In genomic region chr2:134459706-134460406, GRCh38 we compare ENCODE assay signal across 14 cellular contexts.
A peak's percentile ranks its signal among the peaks of the same experiment; 100 is the strongest.
DNase-seq lines count a peak whose midpoint lies in the region; ATAC-seq and TF ChIP-seq lines count a peak whose summit lies in the region.
"Had no signal": no experiment of that assay in that cellular context is flagged by ENCODE, and none has a peak within 500 bp of the region (broad histone marks: within the 10 kb centered on the region; RNA-seq: fewer than 3 reads in every experiment).

No MANE protein-coding gene starts in this region.

- peak; percentile 25 for DNase-seq in SK-N-SH
- DNase-seq in IMR-90: no peak
- no peak for DNase-seq in prostate gland (ENCODE audit: low spot score)
- no peak for DNase-seq in HAP-1 (ENCODE audit: low spot score in 2 of 2)
- DNase-seq: KG1 had no signal

- H3K27me3 Mint-ChIP-seq in stimulated activated memory B cell treated with anti-CD40 and anti-IgM and Interleukin-4, amounts not matched to agents 10 μg/mL and 1 μg/mL and 100 μg/mL, for 72 hours: no peaks in the 10 kb centered on the region
- H3K27me3 Mint-ChIP-seq: B cell had no signal

- no peak overlapping the region for H2BK20ac ChIP-seq in IMR-90 (ENCODE audit: low read depth, low read length)

- H3K18ac ChIP-seq in IMR-90 (ENCODE audit: low read depth, low read length): no peak overlapping the region

- H3K14ac ChIP-seq in IMR-90 (replicated peaks; ENCODE audit: low read depth, low read length): no peak overlapping the region

- H3K9me3 ChIP-seq in SK-N-SH: no peaks in the 10 kb centered on the region
- no peaks in the 10 kb centered on the region for H3K9me3 ChIP-seq in IMR-90 (ENCODE audit: control insufficient read depth, insufficient read depth, low read length)
- no peaks in the 10 kb centered on the region for H3K9me3 ChIP-seq in iPS-15b (ENCODE audit: control insufficient read depth, insufficient read depth, low read length)
- H3K9me3 ChIP-seq in prostate gland: no peaks in the 10 kb centered on the region
- no peaks in the 10 kb centered on the region for H3K9me3 ChIP-seq in HAP-1
- H3K9me3 ChIP-seq: SJSA1 had no signal

- peaks cover 24% of the 10 kb centered on the region for H3K4me1 Mint-ChIP-seq in stimulated activated memory B cell treated with anti-CD40 and anti-IgM and Interleukin-4, amounts not matched to agents 10 μg/mL and 1 μg/mL and 100 μg/mL, for 72 hours
- H3K4me1 Mint-ChIP-seq: CD4-positive, CD25-positive, alpha-beta regulatory T cell had no signal

- WGBS in SK-N-SH (ENCODE audit: low lambda C conversion rate): 69% methylated on average over 8 of the region's 11 CpGs
- WGBS in IMR-90 (ENCODE audit: extremely low coverage in 2 of 2, insufficient read length in 1 of 2), 2 experiments: 100% methylated on average over 4 of the region's 11 CpGs; no CpG with 5 or more reads in 1 of the 2 experiments
- WGBS in prostate gland: 90% methylated on average over 11 of the region's 11 CpGs

- H3K23ac ChIP-seq in IMR-90 (ENCODE audit: low read depth, low read length): no peak overlapping the region

- H3K27me3 ChIP-seq in SK-N-SH (ENCODE audit: insufficient read depth) (no peaks in the 10 kb centered on the region), IMR-90 (ENCODE audit: control insufficient read depth, insufficient read depth, low read length) (peaks cover 11% of the 10 kb centered on the region; the same call in 1 of the 2 replicates), iPS-15b (ENCODE audit: control insufficient read depth, insufficient read depth, low read length) (no peaks in the 10 kb centered on the region), prostate gland (replicated peaks; ENCODE audit: insufficient read depth) (no peaks in the 10 kb centered on the region), HAP-1 (ENCODE audit: low read depth) (no peaks in the 10 kb centered on the region)
- H3K27me3 ChIP-seq: SJSA1 had no signal

- no peak for ATAC-seq in SK-N-SH treated with all-trans-retinoic acid at 6 μM for 48 hours
- ATAC-seq in IMR-90 (ENCODE audit: low read depth): peak; percentile 4
- ATAC-seq in stimulated activated memory B cell treated with anti-CD40 and anti-IgM and Interleukin-4, amounts not matched to agents 10 μg/mL and 1 μg/mL and 100 μg/mL, for 72 hours: no peak
- no peak for ATAC-seq in GM21447 (IDR thresholded peaks at IDR 0.05; ENCODE audit: unreplicated experiment)

- no peak overlapping the region for H4K5ac ChIP-seq in IMR-90 (ENCODE audit: low read depth, low read length)

- H2AK5ac ChIP-seq in IMR-90 (ENCODE audit: low read depth, low read length): no peak overlapping the region

- no peak overlapping the region for H2AK9ac ChIP-seq in IMR-90 (replicated peaks; ENCODE audit: low read depth, low read length, poor library complexity)

- H3K27ac ChIP-seq in SK-N-SH (ENCODE audit: low read depth in 2 of 2, low read length in 1 of 2) (no peak overlapping the region), IMR-90 (ENCODE audit: insufficient read depth, low read length) (no peak overlapping the region), prostate gland (no peak overlapping the region)
- H3K27ac ChIP-seq: 22Rv1, RWPE1, SJSA1 had no signal

- POLR2A ChIA-PET in SK-N-SH (lab: Yijun Ruan, JAX): interaction anchor here (0.9 to 1.1 kb wide), 3 partner anchors 9 to 458 kb away, joined by 3 read pairs; partner anchors contain the start of gene CCNT2
- POLR2A ChIA-PET in IMR-90 (lab: Charles Lee; ENCODE audit: unreplicated experiment): no interaction called here

- H3K9me2 ChIP-seq in SK-N-SH: no peaks in the 10 kb centered on the region

- H3K4ac ChIP-seq in IMR-90 (ENCODE audit: low read depth, low read length): no peak overlapping the region

- CTCF ChIA-PET in SK-N-SH (lab: Yijun Ruan, JAX) (interaction anchor here (0.6 to 5.5 kb wide), 37 partner anchors 9 to 616 kb away, joined by 3 to 50 read pairs (median 5); no protein-coding TSS in a partner anchor), IMR-90 (lab: Yijun Ruan, JAX) (interaction anchor here (1.0 kb wide), 1 partner anchor 438 kb away, joined by 3 read pairs; no protein-coding TSS in a partner anchor)

- no peak overlapping the region for H4K8ac ChIP-seq in IMR-90 (ENCODE audit: low read depth in 2 of 2, low read length in 2 of 2)

- H4K91ac ChIP-seq in IMR-90 (ENCODE audit: insufficient read depth, low read depth, low read length): no peak overlapping the region

- TF ChIP-seq CTCF in SK-N-SH (IDR thresholded peaks at IDR 0.05) (no peak), IMR-90 (conservative IDR thresholded peaks at IDR 0.05; ENCODE audit: low read depth, low read length) (no peak), prostate gland (IDR thresholded peaks at IDR 0.05) (no peak)

- H2BK15ac ChIP-seq in IMR-90 (ENCODE audit: low read depth, low read length): no peak overlapping the region

- no peak overlapping the region for H3K4me2 ChIP-seq in SK-N-SH
- no peak overlapping the region for H3K4me2 ChIP-seq in IMR-90 (ENCODE audit: low read depth, low read length)

- no peaks in the 10 kb centered on the region for H3K79me2 ChIP-seq in SK-N-SH (ENCODE audit: insufficient read depth)

- H3K79me1 ChIP-seq in IMR-90 (ENCODE audit: low read depth in 1 of 2, low read length in 2 of 2): no peaks in the 10 kb centered on the region

- BruUV-seq in IMR-90 (replicated peaks; lab: Mats Ljungman, UMichigan): no TSS peak

- H4K20me1 ChIP-seq in SK-N-SH (ENCODE audit: insufficient read depth) (no peaks in the 10 kb centered on the region), IMR-90 (ENCODE audit: insufficient read depth, low read length) (no peaks in the 10 kb centered on the region)

- H2BK5ac ChIP-seq in IMR-90 (ENCODE audit: low read depth, low read length, poor library complexity, severe bottlenecking): no peak overlapping the region

- no peak for TF ChIP-seq POLR2A in IMR-90 (IDR thresholded peaks at IDR 0.05; ENCODE audit: low read depth, low read length)
- TF ChIP-seq POLR2A in prostate gland (IDR thresholded peaks at IDR 0.05): no peak

- H3K9me1 ChIP-seq in IMR-90 (ENCODE audit: insufficient read depth, low read length): no peaks in the 10 kb centered on the region

- H2AFZ ChIP-seq in SK-N-SH (ENCODE audit: low read depth): no peak overlapping the region
- H2AFZ ChIP-seq in IMR-90 (replicated peaks; ENCODE audit: low read length, poor library complexity): no peak overlapping the region

- H3F3A ChIP-seq in SK-N-SH (replicated peaks; ENCODE audit: insufficient read depth): no peaks in the 10 kb centered on the region

- no peak overlapping the region for H2BK120ac ChIP-seq in IMR-90 (ENCODE audit: low read depth, low read length)

- no peak overlapping the region for H3K56ac ChIP-seq in IMR-90 (ENCODE audit: extremely low read depth, insufficient read depth, low read length)

- H3K4me3 ChIP-seq in SK-N-SH (ENCODE audit: low read depth in 2 of 2, low read length in 1 of 2): no peak overlapping the region
- H3K4me3 ChIP-seq in IMR-90 (ENCODE audit: insufficient read depth, low read depth, low read length): no peak overlapping the region
- no peak overlapping the region for H3K4me3 ChIP-seq in iPS-15b (ENCODE audit: low read depth, low read length)
- no peak overlapping the region for H3K4me3 ChIP-seq in prostate gland
- H3K4me3 ChIP-seq in HAP-1: no peak overlapping the region
- H3K4me3 ChIP-seq: SJSA1 had no signal

- no peaks in the 10 kb centered on the region for H3K9me3 Mint-ChIP-seq in stimulated activated memory B cell treated with anti-CD40 and anti-IgM and Interleukin-4, amounts not matched to agents 10 μg/mL and 1 μg/mL and 100 μg/mL, for 72 hours

- H3K4me1 ChIP-seq in SK-N-SH (ENCODE audit: control insufficient read depth in 1 of 2, insufficient read depth in 2 of 2, low read depth in 1 of 2, low read length in 1 of 2) (peaks cover 0 to 14% of the 10 kb centered on the region in 2 experiments; a peak in 1 of 4 replicates), IMR-90 (ENCODE audit: control insufficient read depth, insufficient read depth, low read length) (no peaks in the 10 kb centered on the region), iPS-15b (ENCODE audit: control insufficient read depth, insufficient read depth, low read length) (no peaks in the 10 kb centered on the region), prostate gland (replicated peaks) (no peaks in the 10 kb centered on the region), HAP-1 (no peaks in the 10 kb centered on the region)
- H3K4me1 ChIP-seq: SJSA1 had no signal

- TF ChIP-seq RAD21 in SK-N-SH (IDR thresholded peaks at IDR 0.05; ENCODE audit: low read length) (no peak), IMR-90 (IDR thresholded peaks at IDR 0.05; ENCODE audit: low read length) (no peak)

- H3K36me3 Mint-ChIP-seq in stimulated activated memory B cell treated with anti-CD40 and anti-IgM and Interleukin-4, amounts not matched to agents 10 μg/mL and 1 μg/mL and 100 μg/mL, for 72 hours: peaks cover 17% of the 10 kb centered on the region

- peak overlapping the region; percentile 23 for H3K27ac Mint-ChIP-seq in stimulated activated memory B cell treated with anti-CD40 and anti-IgM and Interleukin-4, amounts not matched to agents 10 μg/mL and 1 μg/mL and 100 μg/mL, for 72 hours
- H3K27ac Mint-ChIP-seq: CD4-positive, CD25-positive, alpha-beta regulatory T cell had no signal

- intact Hi-C loops in IMR-90 (cut with micrococcal nuclease) (loop anchor here (1.0 kb wide), 1 partner anchor 438 kb away; no protein-coding TSS in a partner anchor), prostate gland (cut with DNase I) (loop anchor here (10.0 kb wide), 1 partner anchor 435 kb away; no protein-coding TSS in a partner anchor)

- in situ Hi-C loops in IMR-90 (cut with MboI; ENCODE audit: low sequenced_read_pairs): loop anchor here (5.0 to 10.0 kb wide), 2 partner anchors 437 to 575 kb away; no protein-coding TSS in a partner anchor
- in situ Hi-C loops in HAP-1 (cut with MboI; ENCODE audit: low sequenced_read_pairs): loop anchor here (5.0 to 10.0 kb wide), 2 partner anchors 325 to 437 kb away; no protein-coding TSS in a partner anchor

- H3K9ac ChIP-seq in SK-N-SH (no peak overlapping the region), IMR-90 (ENCODE audit: low read depth, low read length) (no peak overlapping the region), iPS-15b (ENCODE audit: low read depth, low read length) (peak overlapping the region; percentile 24)

- no peak for TF ChIP-seq EP300 in SK-N-SH (IDR thresholded peaks at IDR 0.05; ENCODE audit: borderline replicate concordance in 1 of 2, low read depth in 1 of 2, low read length in 1 of 2)

- no peak overlapping the region for H3K4me3 Mint-ChIP-seq in stimulated activated memory B cell treated with anti-CD40 and anti-IgM and Interleukin-4, amounts not matched to agents 10 μg/mL and 1 μg/mL and 100 μg/mL, for 72 hours
- H3K4me3 Mint-ChIP-seq: B cell; CD4-positive, CD25-positive, alpha-beta regulatory T cell had no signal

- dilution Hi-C loops in IMR-90 (cut with HindIII; ENCODE audit: low sequenced_read_pairs, unreplicated experiment): no loop called here

- H3K36me3 ChIP-seq in SK-N-SH (replicated peaks in 1 of 2; ENCODE audit: control insufficient read depth in 1 of 2, insufficient read depth in 2 of 2, low read length in 1 of 2) (peaks cover 0 to 2% of the 10 kb centered on the region in 2 experiments), IMR-90 (ENCODE audit: control insufficient read depth, insufficient read depth, low read length) (peaks cover 9% of the 10 kb centered on the region; the same call in 1 of the 2 replicates), iPS-15b (ENCODE audit: control insufficient read depth, insufficient read depth, low read length) (no peaks in the 10 kb centered on the region), prostate gland (no peaks in the 10 kb centered on the region), HAP-1 (replicated peaks) (no peaks in the 10 kb centered on the region)
- H3K36me3 ChIP-seq: SJSA1 had no signal
